9 cellular contexts compared by ENCODE assay signal in genomic region chr22:29798801-29799200, GRCh38. TPM values are rescaled to one million over a fixed set of nuclear protein-coding genes. Genes with fewer than 3 reads are reported as not detected.
A peak's percentile ranks its signal among the peaks of the same experiment; 100 is the strongest.
DNase-seq lines count a peak whose midpoint lies in the region; ATAC-seq, FAIRE-seq and TF ChIP-seq lines count a peak whose summit lies in the region.
"Had no signal": no experiment of that assay in that cellular context is flagged by ENCODE, and none has a peak within 500 bp of the region (broad histone marks: within the 10 kb centered on the region; RNA-seq: fewer than 3 reads in every experiment).

No MANE protein-coding gene starts in this region.

- H3K27ac ChIP-seq in HL-60 (replicated peaks) (peak overlapping the region; percentile 48), astrocyte (ENCODE audit: low read depth, low read length) (peak overlapping the region; percentile 65), subcutaneous abdominal adipose tissue (ENCODE audit: low read depth, low read length) (peak overlapping the region; percentile 85)

- H3K4me2 ChIP-seq in astrocyte (ENCODE audit: low read length), result peak overlapping the region; percentile 49

- peak overlapping the region; percentile 45 for H3K4me3 Mint-ChIP-seq in astrocyte (ENCODE audit: unreplicated experiment)

- H3K9ac ChIP-seq in astrocyte (ENCODE audit: low read length) (peak overlapping the region; percentile 48), subcutaneous abdominal adipose tissue (ENCODE audit: low read length in 5 of 5) (peak overlapping the region in 3 of 5 donors; percentile 32 to 73 (median 69))

- no peak for TF ChIP-seq POLR2A in GM12892 (IDR thresholded peaks at IDR 0.05; ENCODE audit: low read depth, low read length)

- no peaks in the 10 kb centered on the region for H4K20me1 ChIP-seq in astrocyte (ENCODE audit: insufficient read depth, low read length)

- H3K79me2 ChIP-seq in astrocyte (ENCODE audit: insufficient read depth, low read length), result no peaks in the 10 kb centered on the region

- no peak for DNase-seq in HL-60 (ENCODE audit: low read depth in 1 of 2, low spot score in 1 of 2)
- DNase-seq in astrocyte (ENCODE audit: low read depth), result no peak
- peak; percentile 91 for DNase-seq in left lobe of liver (ENCODE audit: low spot score)
- no peak for DNase-seq in GM12892 (ENCODE audit: insufficient read length)
- DNase-seq: NCI-H187 had no signal

- H3K9me3 Mint-ChIP-seq in astrocyte (ENCODE audit: unreplicated experiment), result no peaks in the 10 kb centered on the region

- H3K27me3 Mint-ChIP-seq in astrocyte (ENCODE audit: low read depth, unreplicated experiment), result no peaks in the 10 kb centered on the region

- H2AFZ ChIP-seq in astrocyte (ENCODE audit: low read depth, low read length), result peak overlapping the region; percentile 7

- H3K36me3 ChIP-seq in astrocyte (ENCODE audit: insufficient read depth, low read length), result peaks cover 31% of the 10 kb centered on the region
- H3K36me3 ChIP-seq in subcutaneous abdominal adipose tissue (ENCODE audit: control insufficient read depth in 5 of 5, insufficient read depth in 5 of 5, low read length in 5 of 5), result peaks cover 3 to 64% (median 52%) of the 10 kb centered on the region in 5 donors

- FAIRE-seq in astrocyte (lab: Jason Lieb, UNC) (no peak), GM12892 (lab: Jason Lieb, UNC) (no peak)

- H3K4me3 ChIP-seq in HL-60 (replicated peaks; ENCODE audit: insufficient read depth, low read length), result no peak overlapping the region
- H3K4me3 ChIP-seq in astrocyte (ENCODE audit: insufficient read depth, low read depth, low read length), result no peak overlapping the region
- H3K4me3 ChIP-seq in subcutaneous abdominal adipose tissue (ENCODE audit: low read depth in 1 of 5, low read length in 5 of 5), result peak overlapping the region; percentile 3 to 40 (median 30)

- H3K4me1 Mint-ChIP-seq in astrocyte (ENCODE audit: low read depth, unreplicated experiment), result peaks cover 40% of the 10 kb centered on the region

- H3K9me3 ChIP-seq in astrocyte (ENCODE audit: insufficient read depth, low read depth, low read length) (no peaks in the 10 kb centered on the region), subcutaneous abdominal adipose tissue (ENCODE audit: control insufficient read depth in 5 of 5, low read length in 5 of 5) (no peaks in the 10 kb centered on the region)

- peak overlapping the region; percentile 90 for H3K27ac Mint-ChIP-seq in astrocyte (ENCODE audit: unreplicated experiment)

- no peak for TF ChIP-seq CTCF in HL-60 (IDR thresholded peaks at IDR 0.05; ENCODE audit: insufficient read depth, low read length)
- TF ChIP-seq CTCF in astrocyte (IDR thresholded peaks at IDR 0.05; ENCODE audit: insufficient read depth, low read depth, low read length), result no peak

- peaks cover 24% of the 10 kb centered on the region for H3K36me3 Mint-ChIP-seq in astrocyte (ENCODE audit: low read depth, unreplicated experiment)

- H3K4me1 ChIP-seq in astrocyte (ENCODE audit: insufficient read depth, low read length), result peaks cover 16% of the 10 kb centered on the region
- peaks cover 8 to 57% (median 53%) of the 10 kb centered on the region in 5 donors for H3K4me1 ChIP-seq in subcutaneous abdominal adipose tissue (ENCODE audit: control insufficient read depth in 5 of 5, insufficient read depth in 5 of 5, low read length in 5 of 5)

- ATAC-seq in left lobe of liver, result peak; percentile 83
- no peak for ATAC-seq in GM21528 (IDR thresholded peaks at IDR 0.05; ENCODE audit: low FRiP score, unreplicated experiment)
- no peak for ATAC-seq in HG02884 (IDR thresholded peaks at IDR 0.05; ENCODE audit: unreplicated experiment)
- no peak for ATAC-seq in HG03280 (IDR thresholded peaks at IDR 0.05; ENCODE audit: unreplicated experiment)

- H3K27me3 ChIP-seq in HL-60 (ENCODE audit: insufficient read depth, poor library complexity, severe bottlenecking) (no peaks in the 10 kb centered on the region), astrocyte (ENCODE audit: insufficient read depth, low read length) (no peaks in the 10 kb centered on the region), subcutaneous abdominal adipose tissue (ENCODE audit: control insufficient read depth in 5 of 5, insufficient read depth in 4 of 5, low read length in 5 of 5) (no peaks in the 10 kb centered on the region)

RNA-seq across cellular contexts. Expression of gene UQCR10, which starts 31.6 kb away (rescaled TPM):
- total RNA-seq in astrocyte (110 and 112 TPM in 2 replicates), left lobe of liver (65.5 TPM)
- polyA plus RNA-seq in GM12892 (2012; ENCODE audit: missing spikeins), result 154 TPM

RNA-seq across cellular contexts. Expression of gene ZMAT5, which starts 32.0 kb away (rescaled TPM):
- total RNA-seq in astrocyte, result 24.4 and 24.8 TPM in 2 replicates
- 11.1 TPM for total RNA-seq in left lobe of liver
- polyA plus RNA-seq in GM12892 (2012; ENCODE audit: missing spikeins), result 14.7 TPM

RNA-seq across cellular contexts. Expression of gene ASCC2, which starts 39.3 kb away (rescaled TPM):
- total RNA-seq in astrocyte (69.5 and 71.2 TPM in 2 replicates), left lobe of liver (46.9 TPM)
- polyA plus RNA-seq in GM12892 (2012; ENCODE audit: missing spikeins), result 32.0 TPM

Comparison
In these comparisons a context has a peak if more than half of its experiments do, and no peak if none do; other contexts are left out.
1. H3K4me3 ChIP-seq: peak in subcutaneous abdominal adipose tissue (5 of 5); none in HL-60 (single experiment) and astrocyte (single experiment).
2. Peak in every context shown above with its lines, with median percentiles within 50 percentile points of each other: H3K27ac ChIP-seq.